ENCODE assay signal across 17 cellular contexts in the genomic region with DNA sequence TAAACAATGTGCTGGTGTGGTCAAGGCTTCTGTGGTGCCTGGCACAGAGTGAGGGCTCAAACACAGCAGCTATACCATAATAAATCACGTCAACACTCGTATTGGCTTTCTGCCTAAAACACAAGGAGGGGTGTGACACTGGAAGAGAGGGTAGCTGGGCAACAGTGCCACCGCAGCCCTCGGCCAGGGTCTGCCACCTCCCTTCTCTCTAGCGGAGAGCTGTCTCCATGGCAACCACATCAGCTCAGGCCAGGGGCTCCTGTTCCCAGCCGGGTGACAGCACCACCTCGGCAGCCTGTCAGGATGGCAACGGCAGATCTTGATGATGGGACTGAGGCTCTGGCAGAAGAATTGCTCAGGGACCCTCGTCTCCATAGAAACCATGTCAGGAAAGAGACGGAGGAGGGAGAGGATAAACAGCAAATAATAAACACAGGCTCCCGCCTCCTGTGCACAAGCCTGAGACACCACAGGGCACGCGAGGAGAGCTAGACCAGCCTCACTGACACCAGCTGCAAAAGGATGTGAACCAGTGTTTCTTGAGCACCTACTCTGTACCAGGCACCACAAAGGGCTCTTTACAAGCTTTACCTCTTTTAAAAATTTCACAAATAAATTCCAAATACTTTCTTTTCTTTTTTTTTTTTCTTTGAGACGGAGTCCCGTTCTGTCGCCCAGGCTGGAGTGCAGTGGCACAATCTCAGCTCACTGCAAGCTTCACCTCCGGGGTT. TPM values are rescaled to one million over a fixed set of nuclear protein-coding genes. Genes with fewer than 3 reads are reported as not detected.
DNase-seq lines count a peak whose midpoint lies in the region; TF ChIP-seq lines count a peak whose summit lies in the region.
"Had no signal": no experiment of that assay in that cellular context is flagged by ENCODE, and none has a peak within 500 bp of the region (broad histone marks: within the 10 kb centered on the region; RNA-seq: fewer than 3 reads in every experiment).

No MANE protein-coding gene starts in this region.

- H3K27me3 ChIP-seq in endodermal cell (ENCODE audit: control insufficient read depth, insufficient read depth, low read length, poor library complexity, severe bottlenecking), result no peaks in the 10 kb centered on the region
- H3K27me3 ChIP-seq in uterus, result no peaks in the 10 kb centered on the region
- no peaks in the 10 kb centered on the region for H3K27me3 ChIP-seq in brain microvascular endothelial cell (replicated peaks)
- H3K27me3 ChIP-seq: spleen, tibial nerve had no signal

- intact Hi-C loops in uterus (cut with DNase I; ENCODE audit: low total_unique reads), result no loop called here

- POLR2A ChIA-PET in activated CD4-positive, alpha-beta memory T cell treated with anti-CD3 and anti-CD28 coated beads, Interleukin-2, amount 10 ng/mL, durations not matched to agents 7 days and 5 days (lab: Charles Lee), result interaction anchor here (0.6 to 1.1 kb wide), 2 partner anchors 11 to 56 kb away, joined by 3 read pairs; no protein-coding TSS in a partner anchor

- H3K27ac ChIP-seq in endodermal cell (ENCODE audit: low read depth, low read length) (peak overlapping the region; percentile 3), substantia nigra (ENCODE audit: low read depth, low read length, poor library complexity, severe bottlenecking) (peak overlapping the region; percentile 22), uterus (no peak overlapping the region), brain microvascular endothelial cell (no peak overlapping the region)
- H3K27ac ChIP-seq: spleen had no signal

- H3K27me3 Mint-ChIP-seq in endodermal cell (ENCODE audit: insufficient read depth), result no peaks in the 10 kb centered on the region
- peaks cover 4% of the 10 kb centered on the region for H3K27me3 Mint-ChIP-seq in activated CD4-positive, alpha-beta memory T cell treated with anti-CD3 and anti-CD28 coated beads, Interleukin-2, amount 10 ng/mL, durations not matched to agents 7 days and 5 days

- in situ Hi-C loops in brain microvascular endothelial cell (cut with HindIII; ENCODE audit: low pct_ligation_motif_present, low sequenced_read_pairs), result no loop called here

- H3K4me1 ChIP-seq in endodermal cell (ENCODE audit: control insufficient read depth, insufficient read depth, low read length) (peaks cover 9% of the 10 kb centered on the region), uterus (peaks cover 0 to 5% of the 10 kb centered on the region in 2 donors)

- peaks cover 54% of the 10 kb centered on the region for H3K36me3 Mint-ChIP-seq in endodermal cell (ENCODE audit: low read depth)
- H3K36me3 Mint-ChIP-seq in activated CD4-positive, alpha-beta memory T cell treated with anti-CD3 and anti-CD28 coated beads, Interleukin-2, amount 10 ng/mL, durations not matched to agents 7 days and 5 days (ENCODE audit: low read depth), result no peaks in the 10 kb centered on the region
- H3K36me3 Mint-ChIP-seq: natural killer cell had no signal

- TF ChIP-seq POLR2A in uterus (IDR thresholded peaks at IDR 0.05), result no peak

- H3K36me3 ChIP-seq in endodermal cell (ENCODE audit: control insufficient read depth, insufficient read depth, low read length), result peaks cover 40% of the 10 kb centered on the region
- H3K36me3 ChIP-seq in uterus, result no peaks in the 10 kb centered on the region
- H3K36me3 ChIP-seq in brain microvascular endothelial cell (replicated peaks), result peaks cover 21% of the 10 kb centered on the region

- no peak overlapping the region for H3K9ac ChIP-seq in endodermal cell (ENCODE audit: extremely low read depth, low read length, poor library complexity, severe bottlenecking)

- CTCF ChIA-PET in activated CD4-positive, alpha-beta memory T cell treated with anti-CD3 and anti-CD28 coated beads, Interleukin-2, amount 10 ng/mL, durations not matched to agents 7 days and 5 days (lab: Charles Lee), result interaction anchor here (0.8 kb wide), 1 partner anchor 17 kb away, joined by 4 read pairs; no protein-coding TSS in a partner anchor

- H3K4me3 ChIP-seq in endodermal cell (ENCODE audit: low read length), result no peak overlapping the region
- H3K4me3 ChIP-seq in uterus, result no peak overlapping the region
- H3K4me3 ChIP-seq in brain microvascular endothelial cell (ENCODE audit: low read depth, low read length), result no peak overlapping the region
- H3K4me3 ChIP-seq: spleen, tibial nerve had no signal

- H3K9me3 Mint-ChIP-seq in endodermal cell, result no peaks in the 10 kb centered on the region
- no peaks in the 10 kb centered on the region for H3K9me3 Mint-ChIP-seq in activated CD4-positive, alpha-beta memory T cell treated with anti-CD3 and anti-CD28 coated beads, Interleukin-2, amount 10 ng/mL, durations not matched to agents 7 days and 5 days
- H3K9me3 Mint-ChIP-seq: natural killer cell had no signal

- 58 to 88% methylated on average over 6 to 17 of the region's 17 CpGs for WGBS in endodermal cell (ENCODE audit: insufficient coverage in 1 of 2, insufficient read length in 1 of 2), 2 experiments

- H3K4me1 Mint-ChIP-seq in endodermal cell, result peaks cover 15% of the 10 kb centered on the region
- peaks cover 23% of the 10 kb centered on the region for H3K4me1 Mint-ChIP-seq in activated CD4-positive, alpha-beta memory T cell treated with anti-CD3 and anti-CD28 coated beads, Interleukin-2, amount 10 ng/mL, durations not matched to agents 7 days and 5 days
- H3K4me1 Mint-ChIP-seq: natural killer cell had no signal

- no peak overlapping the region for H3K27ac Mint-ChIP-seq in endodermal cell
- H3K27ac Mint-ChIP-seq in activated CD4-positive, alpha-beta memory T cell treated with anti-CD3 and anti-CD28 coated beads, Interleukin-2, amount 10 ng/mL, durations not matched to agents 7 days and 5 days, result no peak overlapping the region
- H3K27ac Mint-ChIP-seq: natural killer cell had no signal

- H3K9me3 ChIP-seq in endodermal cell (ENCODE audit: control insufficient read depth, low read length) (no peaks in the 10 kb centered on the region), uterus (no peaks in the 10 kb centered on the region)
- H3K9me3 ChIP-seq: Caco-2, spleen, tibial nerve had no signal

- DNase-seq in NCI-H1436 (lab: John Stamatoyannopoulos, UW), result peak; percentile 38
- no peak for DNase-seq in NCI-H1436 treated with DMSO at 0.1 percent for 48 hours (lab: John Stamatoyannopoulos, UW)
- DNase-seq in NCI-H446 treated with DMSO at 0.1 percent for 48 hours (lab: John Stamatoyannopoulos, UW), result peak; percentile 60
- DNase-seq in endodermal cell, result no peak
- peak in 22 of 49 donors; percentile 12 to 87 (median 26) for DNase-seq in substantia nigra (lab: John Stamatoyannopoulos, UW)
- no peak for DNase-seq in activated CD4-positive, alpha-beta memory T cell treated with anti-CD3 and anti-CD28 coated beads, Interleukin-2, amount 10 ng/mL, durations not matched to agents 7 days and 5 days
- no peak for DNase-seq in uterus
- DNase-seq in brain microvascular endothelial cell, result no peak
- DNase-seq: activated CD4-positive, alpha-beta T cell treated with anti-CD3 and anti-CD28 coated beads, Interleukin-2, amount 50 U/mL, for 48 hours; activated gamma-delta T cell treated with Interleukin-2 at 50 U/mL for 16 hours; Caco-2; IMR-90; natural killer cell; spleen; T1000 had no signal

- TF ChIP-seq CTCF in endodermal cell (conservative IDR thresholded peaks at IDR 0.05) (no peak), uterus (IDR thresholded peaks at IDR 0.05) (no peak), brain microvascular endothelial cell (IDR thresholded peaks at IDR 0.05; ENCODE audit: low read depth, low read length, missing control alignments) (no peak)

- no peak overlapping the region for H3K4me3 Mint-ChIP-seq in endodermal cell
- H3K4me3 Mint-ChIP-seq in activated CD4-positive, alpha-beta memory T cell treated with anti-CD3 and anti-CD28 coated beads, Interleukin-2, amount 10 ng/mL, durations not matched to agents 7 days and 5 days, result no peak overlapping the region
- H3K4me3 Mint-ChIP-seq: natural killer cell had no signal

RNA-seq across cellular contexts. Expression of gene TLDC2, which starts 50.4 kb away (rescaled TPM):
- total RNA-seq in endodermal cell (under 1 TPM; 0.18 to 0.24 TPM), uterus (1 to 10 TPM in 2 of 4 donors, not detected in 2; 1.0 TPM)
- polyA plus RNA-seq in endodermal cell (2013, experiment 1 of 2), result 0.36 TPM
- polyA plus RNA-seq in endodermal cell (2013, experiment 2 of 2), result 0.54 TPM
- not detected for total RNA-seq in activated CD4-positive, alpha-beta memory T cell treated with anti-CD3 and anti-CD28 coated beads, Interleukin-2, amount 10 ng/mL, durations not matched to agents 7 days and 5 days
- total RNA-seq: Caco-2, endothelial cell of umbilical vein, spleen, tibial nerve had no signal
- polyA plus RNA-seq: endothelial cell of umbilical vein had no signal

RNA-seq across cellular contexts. Expression of gene DSN1, which starts 52.0 kb away (rescaled TPM):
- total RNA-seq in endodermal cell (10 to 100 TPM; 21.4 to 32.4 TPM), uterus (10 to 100 TPM in 1 of 4 donors, 1 to 10 TPM in 2, under 1 TPM in 1; 0.29 to 24.3 (median 3.2) TPM)
- polyA plus RNA-seq in endodermal cell (2013, experiment 1 of 2), result 26.4 TPM
- polyA plus RNA-seq in endodermal cell (2013, experiment 2 of 2), result 23.9 TPM
- total RNA-seq in activated CD4-positive, alpha-beta memory T cell treated with anti-CD3 and anti-CD28 coated beads, Interleukin-2, amount 10 ng/mL, durations not matched to agents 7 days and 5 days, result 10 to 100 TPM; 31.9 to 32.0 TPM

Comparison
In these comparisons a context has a peak if more than half of its experiments do, and no peak if none do; other contexts are left out.
1. DNase-seq: peak in NCI-H1436 (single experiment) and NCI-H446 treated with DMSO at 0.1 percent for 48 hours (single experiment); none in NCI-H1436 treated with DMSO at 0.1 percent for 48 hours (single experiment), endodermal cell (single experiment), activated CD4-positive, alpha-beta memory T cell treated with anti-CD3 and anti-CD28 coated beads, Interleukin-2, amount 10 ng/mL, durations not matched to agents 7 days and 5 days (single experiment), uterus (0 of 2) and brain microvascular endothelial cell (single experiment).
2. H3K27ac ChIP-seq: peak in endodermal cell (single experiment) and substantia nigra (single experiment); none in uterus (0 of 2) and brain microvascular endothelial cell (single experiment).